16 cellular contexts compared by ENCODE assay signal in the genomic region with DNA sequence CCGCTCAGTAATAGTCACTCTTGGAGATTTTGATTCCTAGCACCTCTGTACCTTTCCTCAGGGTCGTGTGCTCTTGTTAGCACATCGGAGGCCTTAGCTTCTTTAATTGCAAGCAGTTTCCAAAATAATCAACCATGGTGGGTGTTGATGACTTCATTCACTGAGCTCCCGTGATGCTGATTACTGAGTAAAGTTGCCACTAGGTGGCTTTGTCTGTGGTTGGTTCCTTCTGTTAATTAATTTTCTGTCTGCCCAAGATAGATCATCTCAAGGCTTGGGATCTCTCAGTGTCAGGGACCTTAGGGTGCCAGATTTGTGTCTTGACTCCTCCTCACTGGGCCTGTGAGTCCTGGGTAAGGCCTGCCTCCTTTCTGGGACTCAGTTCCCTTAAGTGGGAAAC. TPM values are rescaled to one million over a fixed set of nuclear protein-coding genes. Genes with fewer than 3 reads are reported as not detected.
DNase-seq lines count a peak whose midpoint lies in the region; ATAC-seq, FAIRE-seq and TF ChIP-seq lines count a peak whose summit lies in the region.
"Had no signal": no experiment of that assay in that cellular context is flagged by ENCODE, and none has a peak within 500 bp of the region (broad histone marks: within the 10 kb centered on the region; RNA-seq: fewer than 3 reads in every experiment).

No MANE protein-coding gene starts in this region.

- peaks cover 15% of the 10 kb centered on the region; the same call in 1 of the 2 replicates for H3K79me2 ChIP-seq in HCT116 (ENCODE audit: insufficient read depth, low read length)

- H3K9me3 ChIP-seq in BE2C (no peaks in the 10 kb centered on the region), HCT116 (ENCODE audit: control insufficient read depth in 1 of 2, insufficient read depth in 1 of 2, low read depth in 1 of 2, low read length in 2 of 2) (no peaks in the 10 kb centered on the region), T-helper 17 cell (ENCODE audit: control insufficient read depth, low read length, poor library complexity, severe bottlenecking) (no peaks in the 10 kb centered on the region), psoas muscle (no peaks in the 10 kb centered on the region)
- H3K9me3 ChIP-seq: Caco-2, transverse colon had no signal

- POLR2A ChIA-PET in HCT116 (lab: Charles Lee) = no interaction called here

- H3K27ac Mint-ChIP-seq in T-helper 17 cell = peak overlapping the region; percentile 45
- no peak overlapping the region for H3K27ac Mint-ChIP-seq in glutamatergic neuron (ENCODE audit: unreplicated experiment)
- H3K27ac Mint-ChIP-seq: dendritic cell treated with granulocyte-macrophage colony-stimulating factor and Interleukin-4, amounts not matched to agents 40 ng/mL and 50 ng/mL, for 4 days; naive B cell had no signal

- H3K27ac ChIP-seq in HCT116 (ENCODE audit: low read depth, low read length) = no peak overlapping the region
- no peak overlapping the region for H3K27ac ChIP-seq in psoas muscle
- H3K27ac ChIP-seq: transverse colon had no signal

- RAD21 ChIA-PET in HCT116 (lab: Charles Lee; ENCODE audit: low non-redundant PET in 1 of 2, low total read pairs in 2 of 2, uncharacterized antibody in 2 of 2, unreplicated experiment in 2 of 2) = interaction anchor here in 1 of 2 experiments (0.9 kb wide), 1 partner anchor 9 kb away, joined by 4 read pairs; no protein-coding TSS in a partner anchor

- no peak for TF ChIP-seq RAD21 in HCT116 (IDR thresholded peaks at IDR 0.05; ENCODE audit: low read depth)

- H3K27me3 ChIP-seq in BE2C = no peaks in the 10 kb centered on the region
- H3K27me3 ChIP-seq in HCT116 (ENCODE audit: insufficient read depth, low read length) = no peaks in the 10 kb centered on the region
- no peaks in the 10 kb centered on the region for H3K27me3 ChIP-seq in psoas muscle (ENCODE audit: insufficient read depth in 3 of 3, low read length in 2 of 3)
- H3K27me3 ChIP-seq: transverse colon had no signal

- H3K4me1 Mint-ChIP-seq in T-helper 17 cell (peaks cover 5% of the 10 kb centered on the region), glutamatergic neuron (ENCODE audit: low read depth, unreplicated experiment) (peaks cover 10% of the 10 kb centered on the region)

- no peaks in the 10 kb centered on the region for H3K27me3 Mint-ChIP-seq in T-helper 17 cell
- H3K27me3 Mint-ChIP-seq in glutamatergic neuron (ENCODE audit: unreplicated experiment) = peaks cover 6% of the 10 kb centered on the region
- H3K27me3 Mint-ChIP-seq: dendritic cell treated with granulocyte-macrophage colony-stimulating factor and Interleukin-4, amounts not matched to agents 40 ng/mL and 50 ng/mL, for 4 days; naive B cell had no signal

- peak; percentile 67 for ATAC-seq in HCT116
- no peak for ATAC-seq in T-helper 17 cell
- ATAC-seq in psoas muscle = no peak
- ATAC-seq in HG02798 (IDR thresholded peaks at IDR 0.05; ENCODE audit: poor library complexity, unreplicated experiment) = no peak
- ATAC-seq: activated T-cell treated with anti-CD3 and anti-CD28 coated beads, Interleukin-2, amount 50 U/mL, for 4 hours had no signal

- no peak overlapping the region for H3K4me2 ChIP-seq in HCT116 (ENCODE audit: low read length)

- H4K20me1 ChIP-seq in HCT116 (ENCODE audit: insufficient read depth) = no peaks in the 10 kb centered on the region

- no peaks in the 10 kb centered on the region for H3K4me1 ChIP-seq in BE2C
- no peaks in the 10 kb centered on the region for H3K4me1 ChIP-seq in HCT116 (ENCODE audit: control insufficient read depth in 1 of 2, insufficient read depth in 2 of 2, low read length in 2 of 2)
- H3K4me1 ChIP-seq in psoas muscle = peaks cover 6% of the 10 kb centered on the region
- H3K4me1 ChIP-seq: Caco-2, transverse colon had no signal

- H3K36me3 Mint-ChIP-seq in T-helper 17 cell (ENCODE audit: low read depth) (peaks cover 10% of the 10 kb centered on the region), glutamatergic neuron (ENCODE audit: unreplicated experiment) (peaks cover 6% of the 10 kb centered on the region)

- H2AFZ ChIP-seq in HCT116 (ENCODE audit: low read depth, low read length, poor library complexity, severe bottlenecking) = no peak overlapping the region

- H3K9me3 Mint-ChIP-seq in glutamatergic neuron (ENCODE audit: unreplicated experiment) = peaks cover 6% of the 10 kb centered on the region
- H3K9me3 Mint-ChIP-seq: activated T-cell treated with anti-CD3 and anti-CD28 coated beads, Interleukin-2, amount 50 U/mL, for 4 hours; dendritic cell treated with granulocyte-macrophage colony-stimulating factor and Interleukin-4, amounts not matched to agents 40 ng/mL and 50 ng/mL, for 4 days; naive B cell had no signal

- H3K4me3 ChIP-seq in BE2C (ENCODE audit: low read depth, low read length) (no peak overlapping the region), HCT116 (replicated peaks in 1 of 2; ENCODE audit: low read depth in 1 of 2, low read length in 2 of 2) (no peak overlapping the region), psoas muscle (no peak overlapping the region)
- H3K4me3 ChIP-seq: transverse colon had no signal

- H3K9me2 ChIP-seq in HCT116 (ENCODE audit: insufficient read depth) = no peaks in the 10 kb centered on the region

- DNase-seq in BE2C (no peak), HCT116 (ENCODE audit: low read depth, low spot score) (no peak), T-helper 17 cell (no peak), glutamatergic neuron (no peak), HTR-8/SVneo (ENCODE audit: insufficient read length, low spot score) (no peak), NCI-H524 (lab: John Stamatoyannopoulos, UW) (no peak), psoas muscle (no peak)
- DNase-seq: activated T-cell treated with anti-CD3 and anti-CD28 coated beads, Interleukin-2, amount 50 U/mL, for 4 hours; Caco-2; H7; naive B cell; NCI-H226; stimulated activated CD4-positive, alpha-beta T cell treated with anti-CD3 and anti-CD28 coated beads, Interleukin-4, amount 100 ng/mL, for 24 hours; transverse colon had no signal

- TF ChIP-seq POLR2A in HCT116 (IDR thresholded peaks at IDR 0.05; ENCODE audit: borderline replicate concordance, extremely low read depth, insufficient read depth, insufficient read length) = no peak

- intact Hi-C loops in HCT116 (cut with micrococcal nuclease) (no loop called here), psoas muscle (cut with DNase I) (no loop called here)

- H3K36me3 ChIP-seq in BE2C = peaks cover 45% of the 10 kb centered on the region
- peaks cover 11 to 14% of the 10 kb centered on the region in 2 experiments; a peak in 2 of 4 replicates for H3K36me3 ChIP-seq in HCT116 (ENCODE audit: control insufficient read depth in 1 of 2, insufficient read depth in 2 of 2, low read length in 2 of 2)
- peaks cover 8 to 66% of the 10 kb centered on the region in 2 donors for H3K36me3 ChIP-seq in psoas muscle (ENCODE audit: insufficient read depth in 1 of 2, low read depth in 1 of 2)

- H3K9ac ChIP-seq in HCT116 (ENCODE audit: low read length) = no peak overlapping the region

- FAIRE-seq in HTR-8/SVneo (lab: Jason Lieb, UNC) = no peak

- H3K4me3 Mint-ChIP-seq in T-helper 17 cell (no peak overlapping the region), glutamatergic neuron (ENCODE audit: unreplicated experiment) (no peak overlapping the region)
- H3K4me3 Mint-ChIP-seq: activated T-cell treated with anti-CD3 and anti-CD28 coated beads, Interleukin-2, amount 50 U/mL, for 4 hours; dendritic cell treated with granulocyte-macrophage colony-stimulating factor and Interleukin-4, amounts not matched to agents 40 ng/mL and 50 ng/mL, for 4 days; naive B cell had no signal

- CTCF ChIA-PET in HCT116 (lab: Charles Lee) = interaction anchor here (1.1 to 1.4 kb wide), 2 partner anchors 15 to 18 kb away, joined by 3 read pairs; no protein-coding TSS in a partner anchor

- TF ChIP-seq CTCF in BE2C (IDR thresholded peaks at IDR 0.05; ENCODE audit: low read depth, low read length) (peak; percentile 53; the same call in 1 of the 2 replicates), HCT116 (IDR thresholded peaks at IDR 0.05 in 2 of 3, conservative IDR thresholded peaks at IDR 0.05 in 1 of 3; ENCODE audit: borderline replicate concordance in 1 of 3, insufficient read depth in 1 of 3, low read depth in 2 of 3, low read length in 2 of 3) (peak in 2 of 3 experiments; percentile 43 to 56; a peak in 3 of 6 replicates), glutamatergic neuron (IDR thresholded peaks at IDR 0.05; ENCODE audit: partially characterized antibody, unreplicated experiment) (peak; percentile 56), psoas muscle (IDR thresholded peaks at IDR 0.05) (no peak)

- BruUV-seq in HCT116 (replicated peaks; lab: Mats Ljungman, UMichigan) = no TSS peak

- 86 to 90% (median 89%) methylated on average over 4 of the region's 4 CpGs for WGBS in psoas muscle, 3 donors

TF ChIP-seq in HCT116, 20 proteins besides CTCF, POLR2A, EP300 and RAD21 (continues in another document):
- TF ChIP-seq FOSL1 (IDR thresholded peaks at IDR 0.05; ENCODE audit: low read depth) = no peak
- no peak for TF ChIP-seq ZNF274 (IDR thresholded peaks at IDR 0.05; ENCODE audit: low read depth, low read length)
- no peak for TF ChIP-seq ATF3 (IDR thresholded peaks at IDR 0.05)
- TF ChIP-seq MAX (IDR thresholded peaks at IDR 0.05) = no peak
- TF ChIP-seq CEBPB (IDR thresholded peaks at IDR 0.05; ENCODE audit: low read depth) = no peak
- TF ChIP-seq EZH2phosphoT487 (IDR thresholded peaks at IDR 0.05; ENCODE audit: borderline replicate concordance) = no peak

RNA-seq across cellular contexts. Expression of gene PTPN11, which starts 54.3 kb away (rescaled TPM):
- polyA plus RNA-seq in BE2C (2012; ENCODE audit: insufficient read depth, insufficient read length, low read depth) = 43.4 TPM
- total RNA-seq in HCT116 (2021; ENCODE audit: unreplicated experiment) = 181 TPM
- polyA plus RNA-seq in HCT116 (2012) = 62.7 and 66.9 TPM in 2 replicates
- 10 to 100 TPM; 53.5 to 53.7 TPM for total RNA-seq in T-helper 17 cell
- total RNA-seq in glutamatergic neuron (ENCODE audit: unreplicated experiment) = 68.7 TPM
- 100 to 1,000 TPM; 172 to 192 (median 185) TPM for total RNA-seq in psoas muscle
- 100 to 1,000 TPM in 1 of 3 donors, 10 to 100 TPM in 2; 43.8 to 138 (median 46.2) TPM for polyA plus RNA-seq in psoas muscle
